Comparison of ENCODE assay signal across 8 cellular contexts in genomic region chr10:103966671-103967432, GRCh38. TPM values are rescaled to one million over a fixed set of nuclear protein-coding genes. Genes with fewer than 3 reads are reported as not detected.
DNase-seq lines count a peak whose midpoint lies in the region; ATAC-seq and TF ChIP-seq lines count a peak whose summit lies in the region.

Gene SLK, plus strand, starts transcription at chr10:103967140. Its CDS starts 606 bp downstream, at chr10:103967746.

- ATAC-seq in GM18858 (IDR thresholded peaks at IDR 0.05; ENCODE audit: unreplicated experiment) (peak; percentile 62), HG03066 (IDR thresholded peaks at IDR 0.05; ENCODE audit: low read depth, unreplicated experiment) (peak; percentile 72)

- peak; percentile 87 for DNase-seq in ACHN
- peak; percentile 37 for DNase-seq in NCI-H345 treated with DMSO at 0.1 percent for 48 hours (lab: John Stamatoyannopoulos, UW; ENCODE audit: unreplicated experiment)
- peak; percentile 74 for DNase-seq in activated CD4-positive, alpha-beta T cell treated with anti-CD3 and anti-CD28 coated beads for 1 hour
- peak; percentile 92 for DNase-seq in cerebellum (ENCODE audit: low spot score)
- DNase-seq in kidney epithelial cell (ENCODE audit: low read depth) = no peak
- DNase-seq in stimulated activated CD4-positive, alpha-beta T cell treated with anti-CD3 and anti-CD28 coated beads, Interleukin-15, amount 100 ng/mL, for 24 hours = peak; percentile 85

- in situ Hi-C loops in ACHN (cut with HindIII; ENCODE audit: low pct_ligation_motif_present, low pct_unique_long_range_greater_than_20kb, low sequenced_read_pairs) = no loop called here

- no peaks in the 10 kb centered on the region for H3K36me3 ChIP-seq in kidney epithelial cell (ENCODE audit: control insufficient read depth, insufficient read depth, low read length)

- no peak for TF ChIP-seq CTCF in kidney epithelial cell (IDR thresholded peaks at IDR 0.05; ENCODE audit: insufficient read depth, low read length, poor library complexity, severe bottlenecking)

- H3K27me3 ChIP-seq in kidney epithelial cell (ENCODE audit: control insufficient read depth, insufficient read depth, low read length) = no peaks in the 10 kb centered on the region

- H3K4me3 ChIP-seq in kidney epithelial cell (ENCODE audit: low read depth, low read length) = peak within 1 kb of the TSS; percentile 89

RNA-seq across cellular contexts. Expression of gene SLK, which starts in this region (rescaled TPM):
- total RNA-seq in cerebellum = 38.9 TPM
- total RNA-seq in kidney epithelial cell = 31.4 and 35.8 TPM in 2 replicates
